ENCODE assay signal across 8 cellular contexts in the genomic region with DNA sequence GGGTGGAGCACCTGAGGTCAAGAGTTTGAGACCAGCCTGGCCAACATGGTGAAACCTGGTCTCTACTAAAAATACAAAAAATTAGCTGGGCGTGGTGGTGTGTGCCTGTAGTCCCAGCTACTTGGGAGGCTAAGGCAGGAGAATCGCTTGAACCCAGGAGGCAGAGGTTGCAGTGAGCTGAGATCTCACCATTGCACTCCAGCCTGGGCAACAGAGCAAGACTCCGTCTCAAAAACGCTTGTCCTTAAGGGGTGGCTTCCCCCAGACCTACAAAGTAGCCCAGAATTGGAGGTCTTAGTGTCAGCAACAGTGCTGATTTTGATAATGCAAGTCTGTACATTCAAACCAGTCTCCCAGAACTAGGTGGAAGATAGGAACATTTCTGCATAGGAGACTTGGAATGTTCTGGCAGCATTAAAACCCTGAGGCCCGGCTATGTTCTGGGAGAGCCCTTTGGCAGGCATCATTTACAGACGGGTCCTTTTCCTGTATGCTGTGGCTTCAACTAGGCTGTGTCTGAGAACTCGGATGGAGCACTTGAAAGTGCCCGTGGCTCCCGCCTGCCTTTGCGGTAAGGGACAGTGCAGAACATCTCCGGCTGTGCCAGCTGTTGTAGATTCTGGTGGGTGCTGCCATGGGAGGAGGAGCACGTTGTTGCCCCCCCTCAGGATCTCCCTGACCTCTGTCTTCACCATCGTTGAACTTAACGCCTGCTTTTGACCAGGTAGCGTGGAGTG. TPM values are rescaled to one million over a fixed set of nuclear protein-coding genes. Genes with fewer than 3 reads are reported as not detected.
DNase-seq lines count a peak whose midpoint lies in the region; ATAC-seq and TF ChIP-seq lines count a peak whose summit lies in the region.
"Not testable (repeated sequence)": the region's sequence is repeated elsewhere in the genome, so short reads cannot be mapped to it uniquely, and the experiment has no call there.

No MANE protein-coding gene starts in this region.

- H3K27me3 Mint-ChIP-seq in CD8-positive, alpha-beta T cell (ENCODE audit: low read depth); endodermal cell (ENCODE audit: insufficient read depth); naive thymus-derived CD8-positive, alpha-beta T cell; type B pancreatic cell: not testable (repeated sequence)

- DNase-seq in CD8-positive, alpha-beta T cell; RWPE2 (ENCODE audit: low spot score); endodermal cell; right atrium auricular region (ENCODE audit: low spot score); naive thymus-derived CD8-positive, alpha-beta T cell; type B pancreatic cell (ENCODE audit: extremely low spot score, unreplicated experiment): not testable (repeated sequence)

- 95 to 98% methylated on average over 11 to 15 of the region's 15 CpGs for WGBS in endodermal cell (ENCODE audit: insufficient coverage in 1 of 2, insufficient read length in 1 of 2), 2 experiments

- intact Hi-C loops in CD8-positive, alpha-beta T cell (cut with DNase I, micrococcal nuclease), result not testable (repeated sequence)

- peak overlapping the region; percentile 57 for H3K27ac Mint-ChIP-seq in CD8-positive, alpha-beta T cell
- H3K27ac Mint-ChIP-seq in endodermal cell, result peak overlapping the region; percentile 45
- peak overlapping the region; percentile 2 to 73 (median 34) for H3K27ac Mint-ChIP-seq in naive thymus-derived CD8-positive, alpha-beta T cell
- H3K27ac Mint-ChIP-seq in type B pancreatic cell, result peak overlapping the region; percentile 93

- ATAC-seq in CD8-positive, alpha-beta T cell; RWPE2 (ENCODE audit: low read depth); naive thymus-derived CD8-positive, alpha-beta T cell: not testable (repeated sequence)

- H3K9me3 Mint-ChIP-seq in CD8-positive, alpha-beta T cell; endodermal cell; naive thymus-derived CD8-positive, alpha-beta T cell; type B pancreatic cell: not testable (repeated sequence)

- POLR2A ChIA-PET in CD8-positive, alpha-beta T cell (lab: Charles Lee); naive thymus-derived CD8-positive, alpha-beta T cell (lab: Charles Lee): not testable (repeated sequence)

- H3K9ac ChIP-seq in endodermal cell (ENCODE audit: extremely low read depth, low read length, poor library complexity, severe bottlenecking), result not testable (repeated sequence)
- H3K9ac ChIP-seq in skeletal muscle tissue (ENCODE audit: low read depth in 1 of 3, low read length in 3 of 3), result peak overlapping the region in 1 of 3 donors; percentile 16

- H3K4me3 Mint-ChIP-seq in CD8-positive, alpha-beta T cell; endodermal cell; naive thymus-derived CD8-positive, alpha-beta T cell; type B pancreatic cell: not testable (repeated sequence)

- not testable (repeated sequence) for H3K4me3 ChIP-seq in CD8-positive, alpha-beta T cell (ENCODE audit: low read depth, low read length); RWPE2 (ENCODE audit: severe bottlenecking); endodermal cell (ENCODE audit: low read length); right atrium auricular region
- H3K4me3 ChIP-seq in skeletal muscle tissue (ENCODE audit: low read length in 3 of 3), result peak overlapping the region in 2 of 3 donors; percentile 31 to 35

- H3K9me3 ChIP-seq in CD8-positive, alpha-beta T cell (ENCODE audit: low read length); RWPE2 (ENCODE audit: severe bottlenecking); endodermal cell (ENCODE audit: control insufficient read depth, low read length); right atrium auricular region; skeletal muscle tissue (ENCODE audit: control insufficient read depth in 3 of 3, low read length in 3 of 3): not testable (repeated sequence)

- CTCF ChIA-PET in CD8-positive, alpha-beta T cell (lab: Charles Lee), result not testable (repeated sequence)

- peaks cover 27% of the 10 kb centered on the region for H3K36me3 ChIP-seq in CD8-positive, alpha-beta T cell (ENCODE audit: insufficient read depth, low read length)
- peaks cover 54% of the 10 kb centered on the region for H3K36me3 ChIP-seq in RWPE2 (ENCODE audit: low read depth)
- H3K36me3 ChIP-seq in endodermal cell (ENCODE audit: control insufficient read depth, insufficient read depth, low read length), result peaks cover 78% of the 10 kb centered on the region
- peaks cover 26% of the 10 kb centered on the region for H3K36me3 ChIP-seq in right atrium auricular region
- peaks cover 20 to 36% (median 30%) of the 10 kb centered on the region in 3 donors for H3K36me3 ChIP-seq in skeletal muscle tissue (ENCODE audit: control insufficient read depth in 3 of 3, insufficient read depth in 3 of 3, low read length in 3 of 3)

- H3K27ac ChIP-seq in CD8-positive, alpha-beta T cell (ENCODE audit: low read depth, low read length); endodermal cell (ENCODE audit: low read depth, low read length): not testable (repeated sequence)
- peak overlapping the region; percentile 78 for H3K27ac ChIP-seq in RWPE2 (ENCODE audit: poor library complexity, severe bottlenecking)
- H3K27ac ChIP-seq in angular gyrus (ENCODE audit: low read depth, low read length), result peak overlapping the region; percentile 59
- H3K27ac ChIP-seq in right atrium auricular region, result peak overlapping the region; percentile 11 to 47
- H3K27ac ChIP-seq in skeletal muscle tissue (ENCODE audit: low read depth, low read length), result peak overlapping the region; percentile 27

- TF ChIP-seq CTCF in CD8-positive, alpha-beta T cell (IDR thresholded peaks at IDR 0.05); RWPE2 (IDR thresholded peaks at IDR 0.05; ENCODE audit: poor library complexity, severe bottlenecking); endodermal cell (conservative IDR thresholded peaks at IDR 0.05); right atrium auricular region (IDR thresholded peaks at IDR 0.05); type B pancreatic cell (conservative IDR thresholded peaks at IDR 0.05): not testable (repeated sequence)

- peaks cover 45% of the 10 kb centered on the region for H3K4me1 Mint-ChIP-seq in CD8-positive, alpha-beta T cell (ENCODE audit: low read depth)
- peaks cover 38% of the 10 kb centered on the region for H3K4me1 Mint-ChIP-seq in endodermal cell
- peaks cover 25 to 59% (median 50%) of the 10 kb centered on the region in 4 donors for H3K4me1 Mint-ChIP-seq in naive thymus-derived CD8-positive, alpha-beta T cell
- H3K4me1 Mint-ChIP-seq in type B pancreatic cell (ENCODE audit: unreplicated experiment), result peaks cover 27% of the 10 kb centered on the region

- peaks cover 18% of the 10 kb centered on the region for H3K4me1 ChIP-seq in CD8-positive, alpha-beta T cell (ENCODE audit: insufficient read depth, low read length)
- H3K4me1 ChIP-seq in RWPE2 (ENCODE audit: insufficient read depth, poor library complexity, severe bottlenecking) (peaks cover 35% of the 10 kb centered on the region), right atrium auricular region (peaks cover 0 to 73% of the 10 kb centered on the region in 2 donors), skeletal muscle tissue (ENCODE audit: control insufficient read depth in 3 of 3, insufficient read depth in 3 of 3, low read length in 3 of 3) (peaks cover 48 to 55% (median 49%) of the 10 kb centered on the region in 3 donors)
- not testable (repeated sequence) for H3K4me1 ChIP-seq in endodermal cell (ENCODE audit: control insufficient read depth, insufficient read depth, low read length)

- peaks cover 64% of the 10 kb centered on the region for H3K36me3 Mint-ChIP-seq in CD8-positive, alpha-beta T cell
- peaks cover 69% of the 10 kb centered on the region for H3K36me3 Mint-ChIP-seq in endodermal cell (ENCODE audit: low read depth)
- peaks cover 0 to 71% (median 6%) of the 10 kb centered on the region in 3 donors for H3K36me3 Mint-ChIP-seq in naive thymus-derived CD8-positive, alpha-beta T cell
- H3K36me3 Mint-ChIP-seq in type B pancreatic cell, result peaks cover 48% of the 10 kb centered on the region

- not testable (repeated sequence) for H3K27me3 ChIP-seq in CD8-positive, alpha-beta T cell (ENCODE audit: insufficient read depth, low read length); RWPE2 (ENCODE audit: insufficient read depth, poor library complexity, severe bottlenecking); endodermal cell (ENCODE audit: control insufficient read depth, insufficient read depth, low read length, poor library complexity, severe bottlenecking); right atrium auricular region; skeletal muscle tissue (ENCODE audit: control insufficient read depth in 3 of 3, insufficient read depth in 3 of 3, low read length in 3 of 3)

RNA-seq across cellular contexts. Expression of a gene that starts 23.6 kb away (rescaled TPM):
- 10 to 100 TPM; 70.3 to 74.8 TPM for total RNA-seq in CD8-positive, alpha-beta T cell
- total RNA-seq in endodermal cell (100 to 1,000 TPM; 236 to 238 TPM), right atrium auricular region (100 to 1,000 TPM in 1 of 2 donors, 10 to 100 TPM in 1; 87.8 to 109 TPM), skeletal muscle tissue (30.8 TPM), type B pancreatic cell (ENCODE audit: low replicate concordance) (204 and 253 TPM in 2 replicates)
- polyA plus RNA-seq in endodermal cell (2013, experiment 1 of 2), result 221 TPM
- 214 TPM for polyA plus RNA-seq in endodermal cell (2013, experiment 2 of 2)
- total RNA-seq in naive thymus-derived CD8-positive, alpha-beta T cell, result 10 to 100 TPM; 91.2 to 96.7 TPM
- polyA plus RNA-seq in naive thymus-derived CD8-positive, alpha-beta T cell, result 100 to 1,000 TPM; 197 to 248 (median 218) TPM

RNA-seq across cellular contexts. Expression of a gene that starts 49.2 kb away (rescaled TPM):
- 1 to 10 TPM; 7.1 to 7.7 TPM for total RNA-seq in CD8-positive, alpha-beta T cell
- total RNA-seq in endodermal cell (10 to 100 TPM; 19.9 to 22.2 TPM), right atrium auricular region (10 to 100 TPM; 18.8 to 25.4 TPM), skeletal muscle tissue (16.2 TPM), type B pancreatic cell (ENCODE audit: low replicate concordance) (22.0 and 23.2 TPM in 2 replicates)
- 24.4 TPM for polyA plus RNA-seq in endodermal cell (2013, experiment 1 of 2)
- polyA plus RNA-seq in endodermal cell (2013, experiment 2 of 2), result 22.3 TPM
- 10 to 100 TPM; 17.8 to 27.7 TPM for total RNA-seq in naive thymus-derived CD8-positive, alpha-beta T cell
- 1 to 10 TPM; 4.4 to 6.7 (median 5.8) TPM for polyA plus RNA-seq in naive thymus-derived CD8-positive, alpha-beta T cell

RNA-seq across cellular contexts. Expression of a gene that starts 49.8 kb away (rescaled TPM):
- total RNA-seq in CD8-positive, alpha-beta T cell, result 10 to 100 TPM; 35.4 to 40.4 TPM
- total RNA-seq in endodermal cell (10 to 100 TPM; 22.7 to 24.5 TPM), right atrium auricular region (1 to 10 TPM; 5.7 to 9.4 TPM), skeletal muscle tissue (19.3 TPM), type B pancreatic cell (ENCODE audit: low replicate concordance) (21.2 and 27.0 TPM in 2 replicates)
- polyA plus RNA-seq in endodermal cell (2013, experiment 1 of 2), result 22.6 TPM
- 17.2 TPM for polyA plus RNA-seq in endodermal cell (2013, experiment 2 of 2)
- total RNA-seq in naive thymus-derived CD8-positive, alpha-beta T cell, result 10 to 100 TPM; 75.4 to 78.1 TPM
- 10 to 100 TPM in 1 of 3 donors, 1 to 10 TPM in 2; 7.2 to 11.9 (median 7.6) TPM for polyA plus RNA-seq in naive thymus-derived CD8-positive, alpha-beta T cell

Comparison
In these comparisons a context has a peak if more than half of its experiments do, and no peak if none do; other contexts are left out.
1. H3K27ac Mint-ChIP-seq: peak in every context shown above with its lines; median percentile 93 in type B pancreatic cell; 57 in CD8-positive, alpha-beta T cell; 45 in endodermal cell; 34 in naive thymus-derived CD8-positive, alpha-beta T cell.